1 cellular context compared by ENCODE assay signal in genomic region chr14:94646066-94646465, GRCh38.
TF ChIP-seq lines count a peak whose summit lies in the region.

No MANE protein-coding gene starts in this region.

TF ChIP-seq in HepG2, 621 proteins besides CTCF, POLR2A, EP300 and RAD21:
- TF ChIP-seq ZMYM4 (CRISPR knock-in tag; IDR thresholded peaks at IDR 0.05) (no peak), ZBTB2 (CRISPR knock-in tag; IDR thresholded peaks at IDR 0.05; ENCODE audit: low read depth) (no peak), FOXK1 (CRISPR knock-in tag; IDR thresholded peaks at IDR 0.05; ENCODE audit: borderline replicate concordance, low read depth) (no peak), SNAI1 (CRISPR knock-in tag; IDR thresholded peaks at IDR 0.05; ENCODE audit: borderline replicate concordance) (no peak), ZNF607 (CRISPR knock-in tag; IDR thresholded peaks at IDR 0.05; ENCODE audit: borderline replicate concordance) (no peak), BRD4 (CRISPR knock-in tag; IDR thresholded peaks at IDR 0.05) (no peak), ATF7-NPFF (CRISPR knock-in tag; IDR thresholded peaks at IDR 0.05; ENCODE audit: low read depth) (no peak), ZFP41 (CRISPR knock-in tag; IDR thresholded peaks at IDR 0.05; ENCODE audit: borderline replicate concordance) (no peak), HMGXB3 (CRISPR knock-in tag; IDR thresholded peaks at IDR 0.05; ENCODE audit: borderline replicate concordance) (no peak)
- TF ChIP-seq, protein P1, sequence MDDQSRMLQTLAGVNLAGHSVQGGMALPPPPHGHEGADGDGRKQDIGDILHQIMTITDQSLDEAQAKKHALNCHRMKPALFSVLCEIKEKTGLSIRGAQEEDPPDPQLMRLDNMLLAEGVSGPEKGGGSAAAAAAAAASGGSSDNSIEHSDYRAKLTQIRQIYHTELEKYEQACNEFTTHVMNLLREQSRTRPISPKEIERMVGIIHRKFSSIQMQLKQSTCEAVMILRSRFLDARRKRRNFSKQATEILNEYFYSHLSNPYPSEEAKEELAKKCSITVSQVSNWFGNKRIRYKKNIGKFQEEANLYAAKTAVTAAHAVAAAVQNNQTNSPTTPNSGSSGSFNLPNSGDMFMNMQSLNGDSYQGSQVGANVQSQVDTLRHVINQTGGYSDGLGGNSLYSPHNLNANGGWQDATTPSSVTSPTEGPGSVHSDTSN (CRISPR knock-in tag; IDR thresholded peaks at IDR 0.05; ENCODE audit: borderline replicate concordance), result no peak
- TF ChIP-seq, protein P2, sequence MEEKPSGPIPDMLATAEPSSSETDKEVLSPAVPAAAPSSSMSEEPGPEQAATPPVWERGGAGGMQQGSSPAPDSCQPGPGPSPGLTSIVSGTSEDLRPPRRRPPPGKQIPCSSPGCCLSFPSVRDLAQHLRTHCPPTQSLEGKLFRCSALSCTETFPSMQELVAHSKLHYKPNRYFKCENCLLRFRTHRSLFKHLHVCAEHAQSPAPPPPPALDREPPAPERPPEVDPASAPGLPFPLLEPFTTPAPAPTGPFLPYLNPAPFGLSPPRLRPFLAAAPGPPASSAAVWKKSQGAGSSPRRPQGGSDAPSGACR (CRISPR knock-in tag; IDR thresholded peaks at IDR 0.05), result no peak
